In genomic region chr11:94926271-94926625, GRCh38 we compare ENCODE assay signal across 12 cellular contexts. TPM values are rescaled to one million over a fixed set of nuclear protein-coding genes. Genes with fewer than 3 reads are reported as not detected.
DNase-seq lines count a peak whose midpoint lies in the region; ATAC-seq and TF ChIP-seq lines count a peak whose summit lies in the region.
"Had no signal": no experiment of that assay in that cellular context is flagged by ENCODE, and none has a peak within 500 bp of the region (broad histone marks: within the 10 kb centered on the region; RNA-seq: fewer than 3 reads in every experiment).

No MANE protein-coding gene starts in this region.

- TF ChIP-seq CTCF in heart left ventricle (IDR thresholded peaks at IDR 0.05) (no peak), chondrocyte (IDR thresholded peaks at IDR 0.05) (no peak), nephron (IDR thresholded peaks at IDR 0.05; ENCODE audit: unreplicated experiment in 3 of 3) (no peak), vagina (IDR thresholded peaks at IDR 0.05) (no peak)

- H3K36me3 ChIP-seq in heart left ventricle (no peaks in the 10 kb centered on the region), vagina (no peaks in the 10 kb centered on the region)
- H3K36me3 ChIP-seq: HAP-1 had no signal

- H3K9me3 ChIP-seq in heart left ventricle (no peaks in the 10 kb centered on the region), vagina (no peaks in the 10 kb centered on the region)
- H3K9me3 ChIP-seq: HAP-1 had no signal

- H3K27ac Mint-ChIP-seq in chondrocyte (ENCODE audit: unreplicated experiment) = peak overlapping the region; percentile 97
- peak overlapping the region; percentile 88 to 96 (median 95) for H3K27ac Mint-ChIP-seq in nephron

- DNase-seq in heart left ventricle (no peak), Right ventricle myocardium superior (no peak), chondrocyte (ENCODE audit: low spot score) (no peak), vagina (ENCODE audit: extremely low spot score in 2 of 2) (peak in 1 of 2 donors; percentile 88), left lobe of liver (ENCODE audit: low spot score) (no peak), hepatic stellate cell (ENCODE audit: low spot score) (no peak)
- DNase-seq: cortex of kidney, NCI-H2171 had no signal

- H3K4me3 Mint-ChIP-seq in chondrocyte (ENCODE audit: unreplicated experiment) = no peak overlapping the region
- no peak overlapping the region for H3K4me3 Mint-ChIP-seq in nephron

- no peaks in the 10 kb centered on the region for H3K27me3 ChIP-seq in heart left ventricle
- no peaks in the 10 kb centered on the region for H3K27me3 ChIP-seq in vagina

- peaks cover 1% of the 10 kb centered on the region for H3K36me3 Mint-ChIP-seq in chondrocyte (ENCODE audit: low read depth)
- no peaks in the 10 kb centered on the region for H3K36me3 Mint-ChIP-seq in nephron (ENCODE audit: low read depth)

- H3K27me3 Mint-ChIP-seq in chondrocyte (ENCODE audit: low read depth) (peaks cover 2% of the 10 kb centered on the region), nephron (ENCODE audit: low read depth) (peaks cover 8% of the 10 kb centered on the region)

- H3K4me1 Mint-ChIP-seq in chondrocyte (ENCODE audit: low read depth) (peaks cover 47% of the 10 kb centered on the region), nephron (peaks cover 43% of the 10 kb centered on the region)

- H3K9me3 Mint-ChIP-seq in chondrocyte (ENCODE audit: low read depth) (no peaks in the 10 kb centered on the region), nephron (no peaks in the 10 kb centered on the region)

- peak overlapping the region in 11 of 12 donors; percentile 57 to 90 (median 78) for H3K27ac ChIP-seq in heart left ventricle
- peak overlapping the region; percentile 91 for H3K27ac ChIP-seq in vagina

- peaks cover 8 to 50% (median 41%) of the 10 kb centered on the region in 12 donors for H3K4me1 ChIP-seq in heart left ventricle
- H3K4me1 ChIP-seq in vagina = peaks cover 41% of the 10 kb centered on the region
- H3K4me1 ChIP-seq: HAP-1 had no signal

- ATAC-seq in heart left ventricle (peak in 2 of 4 donors; percentile 16), Right ventricle myocardium superior (ENCODE audit: poor library complexity) (no peak), left lobe of liver (no peak), GM18907 (IDR thresholded peaks at IDR 0.05; ENCODE audit: unreplicated experiment) (no peak)

- intact Hi-C loops in heart left ventricle (cut with DNase I) = loop anchor here in 1 of 10 donors (10.0 kb wide), 1 partner anchor 51 kb away; no protein-coding TSS in a partner anchor
- intact Hi-C loops in Right ventricle myocardium superior (cut with DNase I) = no loop called here
- intact Hi-C loops in vagina (cut with DNase I) = no loop called here

- no peak for TF ChIP-seq POLR2A in heart left ventricle (IDR thresholded peaks at IDR 0.05)
- TF ChIP-seq POLR2A in vagina (IDR thresholded peaks at IDR 0.05) = no peak

- H3K4me3 ChIP-seq in heart left ventricle = no peak overlapping the region
- no peak overlapping the region for H3K4me3 ChIP-seq in vagina
- H3K4me3 ChIP-seq: GM12878, HAP-1 had no signal

RNA-seq across cellular contexts. Expression of gene CWC15, which starts 47.1 kb away (rescaled TPM):
- 10 to 100 TPM; 54.4 to 81.8 (median 62.6) TPM for total RNA-seq in heart left ventricle
- polyA plus RNA-seq in heart left ventricle = 100 to 1,000 TPM in 1 of 2 donors, 10 to 100 TPM in 1; 71.4 to 118 TPM
- total RNA-seq in Right ventricle myocardium superior = 74.8 TPM
- total RNA-seq in chondrocyte = 29.5 to 53.3 TPM (median 42.0 TPM) in 3 replicates
- total RNA-seq in vagina = 38.1 TPM
- total RNA-seq in left lobe of liver = 22.2 TPM

RNA-seq across cellular contexts. Expression of gene KDM4D, which starts 47.3 kb away (rescaled TPM):
- 1 to 10 TPM in 3 of 9 donors, under 1 TPM in 5, not detected in 1; 0.65 to 1.3 (median 0.95) TPM for total RNA-seq in heart left ventricle
- under 1 TPM; 0.19 to 0.85 TPM for polyA plus RNA-seq in heart left ventricle
- 0.40 TPM for total RNA-seq in Right ventricle myocardium superior
- 0.44 to 0.65 TPM (median 0.53 TPM) in 3 replicates for total RNA-seq in chondrocyte
- 0.25 TPM for total RNA-seq in vagina
- 0.23 TPM for total RNA-seq in left lobe of liver
